8 cellular contexts compared by ENCODE assay signal in the genomic region with DNA sequence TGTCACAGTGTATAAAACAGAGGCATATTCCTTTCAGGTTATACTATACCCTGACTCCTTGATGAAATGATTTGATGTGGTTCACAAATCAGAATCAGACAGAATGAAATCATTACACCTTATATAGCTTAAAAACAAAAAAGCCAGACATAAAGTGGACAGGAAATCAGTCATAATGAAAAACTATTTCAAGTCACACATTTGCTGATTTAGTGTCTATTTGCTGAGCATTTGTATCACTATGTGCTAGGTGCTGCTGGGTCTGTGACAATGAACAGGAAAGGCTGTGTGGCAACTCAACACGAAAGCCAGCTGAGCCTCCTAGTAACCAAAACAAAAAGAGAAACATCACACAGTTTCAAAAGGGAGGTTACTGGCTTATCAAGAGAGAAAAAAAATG.
DNase-seq lines count a peak whose midpoint lies in the region; ATAC-seq and TF ChIP-seq lines count a peak whose summit lies in the region.

No MANE protein-coding gene starts in this region.

- H3K27ac ChIP-seq in PC-9 (peak overlapping the region; percentile 90), hepatocyte (peak overlapping the region; percentile 43)

- H3K79me2 ChIP-seq in PC-9 (ENCODE audit: low read depth) (peaks cover 93% of the 10 kb centered on the region), hepatocyte (peaks cover 24% of the 10 kb centered on the region)

- no peak overlapping the region for H3K4me3 Mint-ChIP-seq in activated T-cell treated with anti-CD3 and anti-CD28 coated beads, Interleukin-2, amount 50 U/mL, for 4 hours

- TF ChIP-seq CTCF in PC-9 (conservative IDR thresholded peaks at IDR 0.05) (no peak), hepatocyte (IDR thresholded peaks at IDR 0.05; ENCODE audit: poor library complexity) (no peak)

- CTCF ChIA-PET in PC-9 (lab: Charles Lee): no interaction called here

- H4K20me1 ChIP-seq in PC-9 (ENCODE audit: insufficient read depth) (no peaks in the 10 kb centered on the region), hepatocyte (ENCODE audit: insufficient read depth, poor library complexity, severe bottlenecking) (no peaks in the 10 kb centered on the region)

- H3K36me3 ChIP-seq in PC-9 (ENCODE audit: low read depth): no peaks in the 10 kb centered on the region
- H3K36me3 ChIP-seq in hepatocyte (replicated peaks; ENCODE audit: insufficient read depth, low read depth): no peaks in the 10 kb centered on the region

- H3K4me1 ChIP-seq in PC-9 (replicated peaks; ENCODE audit: insufficient read depth) (peaks cover 77% of the 10 kb centered on the region), hepatocyte (ENCODE audit: insufficient read depth) (peaks cover 17% of the 10 kb centered on the region)

- ATAC-seq in activated T-cell treated with anti-CD3 and anti-CD28 coated beads, Interleukin-2, amount 50 U/mL, for 4 hours: peak; percentile 60 to 81
- ATAC-seq in HG02885 (IDR thresholded peaks at IDR 0.05; ENCODE audit: poor library complexity, unreplicated experiment): peak; percentile 96

- no peaks in the 10 kb centered on the region for H3K27me3 Mint-ChIP-seq in activated T-cell treated with anti-CD3 and anti-CD28 coated beads, Interleukin-2, amount 50 U/mL, for 4 hours (ENCODE audit: low read depth)

- 33% methylated on average over 1 of the region's 1 CpG for WGBS in hepatocyte (ENCODE audit: low lambda C conversion rate, missing lambda C conversion rate)

- DNase-seq in activated T-cell treated with anti-CD3 and anti-CD28 coated beads, Interleukin-2, amount 50 U/mL, for 4 hours: no peak
- DNase-seq in activated T-cell treated with anti-CD3 and anti-CD28 coated beads for 4 hours: no peak
- peak; percentile 33 to 85 for DNase-seq in PC-9
- DNase-seq in hepatocyte (ENCODE audit: low spot score): peak; percentile 30
- no peak for DNase-seq in pons (ENCODE audit: low spot score)
- no peak for DNase-seq in mesenteric fat pad (ENCODE audit: low spot score)
- no peak for DNase-seq in amygdala (lab: John Stamatoyannopoulos, UW)

- BruUV-seq in PC-9 (replicated peaks; lab: Mats Ljungman, UMichigan): no TSS peak

- intact Hi-C loops in PC-9 (cut with micrococcal nuclease; ENCODE audit: unreplicated experiment): loop anchor here (2.0 kb wide), 1 partner anchor 42 kb away; no protein-coding TSS in a partner anchor

- H3K27me3 ChIP-seq in PC-9 (ENCODE audit: insufficient read depth, low read depth): no peaks in the 10 kb centered on the region
- no peaks in the 10 kb centered on the region for H3K27me3 ChIP-seq in hepatocyte

- H3K4me1 Mint-ChIP-seq in activated T-cell treated with anti-CD3 and anti-CD28 coated beads, Interleukin-2, amount 50 U/mL, for 4 hours (ENCODE audit: low read depth): peaks cover 11% of the 10 kb centered on the region

- H3K4me3 ChIP-seq in PC-9 (no peak overlapping the region), hepatocyte (no peak overlapping the region)

- POLR2A ChIA-PET in PC-9 (lab: Charles Lee; ENCODE audit: unreplicated experiment): interaction anchor here (0.5 to 0.6 kb wide), 4 partner anchors 28 to 514 kb away, joined by 3 to 10 read pairs (median 3); no protein-coding TSS in a partner anchor

- H3K9me3 ChIP-seq in PC-9 (ENCODE audit: insufficient read depth, low read depth): no peaks in the 10 kb centered on the region; the same call in 1 of the 2 replicates
- no peaks in the 10 kb centered on the region for H3K9me3 ChIP-seq in hepatocyte (ENCODE audit: low read depth)

- H3K36me3 Mint-ChIP-seq in activated T-cell treated with anti-CD3 and anti-CD28 coated beads, Interleukin-2, amount 50 U/mL, for 4 hours (ENCODE audit: insufficient read depth): no peaks in the 10 kb centered on the region

- peaks cover 63% of the 10 kb centered on the region for H3F3A ChIP-seq in PC-9 (ENCODE audit: insufficient read depth, low read depth)

- H3K4me2 ChIP-seq in PC-9 (peak overlapping the region; percentile 71), hepatocyte (no peak overlapping the region)

- H2AFZ ChIP-seq in PC-9: no peak overlapping the region
- H2AFZ ChIP-seq in hepatocyte: no peak overlapping the region

- no peaks in the 10 kb centered on the region for H3K9me2 ChIP-seq in PC-9 (ENCODE audit: insufficient read depth)
- H3K9me2 ChIP-seq in hepatocyte (replicated peaks; ENCODE audit: insufficient read depth): no peaks in the 10 kb centered on the region

- H3K9me3 Mint-ChIP-seq in activated T-cell treated with anti-CD3 and anti-CD28 coated beads, Interleukin-2, amount 50 U/mL, for 4 hours: no peaks in the 10 kb centered on the region

Comparison
In these comparisons a context has a peak if more than half of its experiments do, and no peak if none do; other contexts are left out.
1. DNase-seq: peak in PC-9 (2 of 2) and hepatocyte (single experiment); none in activated T-cell treated with anti-CD3 and anti-CD28 coated beads, Interleukin-2, amount 50 U/mL, for 4 hours (single experiment), activated T-cell treated with anti-CD3 and anti-CD28 coated beads for 4 hours (single experiment), pons (single experiment), mesenteric fat pad (single experiment) and amygdala (0 of 56).